15 cellular contexts compared by ENCODE assay signal in the genomic region with DNA sequence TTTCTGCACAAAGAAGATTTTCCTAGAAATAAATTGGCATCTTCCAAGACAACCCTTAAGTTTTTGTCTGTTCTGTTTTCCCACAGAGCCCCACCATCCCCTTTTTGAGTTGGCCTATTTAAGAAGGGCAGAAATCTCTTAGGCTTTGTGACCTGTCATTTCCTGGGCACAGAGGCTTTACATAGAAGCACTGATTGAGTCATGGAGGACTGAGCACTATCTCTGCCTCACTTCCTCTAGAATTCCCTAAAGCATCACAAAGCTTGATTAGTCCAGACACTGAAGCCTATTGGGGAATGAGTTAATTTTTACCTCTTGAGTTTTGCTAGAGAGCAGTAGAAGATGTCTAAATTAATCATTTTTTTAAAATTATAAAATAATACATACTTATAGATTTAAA. TPM values are rescaled to one million over a fixed set of nuclear protein-coding genes. Genes with fewer than 3 reads are reported as not detected.
A peak's percentile ranks its signal among the peaks of the same experiment; 100 is the strongest.
DNase-seq lines count a peak whose midpoint lies in the region; ATAC-seq lines count a peak whose summit lies in the region.
"Had no signal": no experiment of that assay in that cellular context is flagged by ENCODE, and none has a peak within 500 bp of the region (broad histone marks: within the 10 kb centered on the region; RNA-seq: fewer than 3 reads in every experiment).

No MANE protein-coding gene starts in this region.

- H3K9me3 Mint-ChIP-seq in effector memory CD8-positive, alpha-beta T cell: no peaks in the 10 kb centered on the region

- ATAC-seq in GM19035 (IDR thresholded peaks at IDR 0.05; ENCODE audit: unreplicated experiment) (no peak), HG02588 (IDR thresholded peaks at IDR 0.05; ENCODE audit: unreplicated experiment) (no peak)
- ATAC-seq in effector memory CD8-positive, alpha-beta T cell (replicated peaks): no peak
- ATAC-seq: body of pancreas, gastrocnemius medialis had no signal

- peaks cover 21% of the 10 kb centered on the region for H3K36me3 Mint-ChIP-seq in effector memory CD8-positive, alpha-beta T cell (ENCODE audit: insufficient read depth)

- no peak overlapping the region for H3K4me3 Mint-ChIP-seq in effector memory CD8-positive, alpha-beta T cell

- DNase-seq in Daoy (ENCODE audit: low read depth) (peak; percentile 53), HT1080 (ENCODE audit: low read depth) (peak; percentile 79), dermis blood vessel endothelial cell (peak; percentile 61), pulmonary artery endothelial cell (ENCODE audit: low read depth, low spot score) (peak; percentile 11), H4 (ENCODE audit: low spot score) (no peak)
- DNase-seq in effector memory CD8-positive, alpha-beta T cell: no peak
- DNase-seq: activated gamma-delta T cell treated with Interleukin-2 at 50 U/mL for 16 hours, body of pancreas, DND-41, gastrocnemius medialis, KBM-7, NCI-H446, spleen had no signal

- no peaks in the 10 kb centered on the region for H3K27me3 Mint-ChIP-seq in effector memory CD8-positive, alpha-beta T cell

- peak overlapping the region in 1 of 2 donors; percentile 25 for H3K27ac Mint-ChIP-seq in effector memory CD8-positive, alpha-beta T cell

- peaks cover 7 to 31% of the 10 kb centered on the region in 2 donors for H3K4me1 Mint-ChIP-seq in effector memory CD8-positive, alpha-beta T cell (ENCODE audit: low read depth in 2 of 2)

RNA-seq across cellular contexts. Expression of a gene that starts 25.4 kb away (rescaled TPM):
- 13.2 and 28.9 TPM in 2 replicates for total RNA-seq in Daoy (2014; rRNA removed; shearing (Covaris generic))
- 32.7 and 47.0 TPM in 2 replicates for total RNA-seq in HT1080 (2014; rRNA removed; shearing (Covaris generic))
- polyA plus RNA-seq in HT1080 (2015; cell fraction: cytosol; rRNA removed): 12.9 and 16.9 TPM in 2 replicates
- 15.3 and 19.4 TPM in 2 replicates for polyA plus RNA-seq in HT1080 (2015; cell fraction: nucleus; rRNA removed)
- 20.6 and 25.4 TPM in 2 replicates for total RNA-seq in dermis blood vessel endothelial cell
- 21.5 and 30.2 TPM in 2 replicates for total RNA-seq in pulmonary artery endothelial cell
- total RNA-seq in H4 (2014; rRNA removed; shearing (Covaris generic)): 31.7 and 60.7 TPM in 2 replicates

Comparison
In these comparisons a context has a peak if more than half of its experiments do, and no peak if none do; other contexts are left out.
1. DNase-seq: peak in Daoy (single experiment), HT1080 (single experiment), dermis blood vessel endothelial cell (single experiment) and pulmonary artery endothelial cell (single experiment); none in H4 (single experiment) and effector memory CD8-positive, alpha-beta T cell (0 of 3).